18 cellular contexts compared by ENCODE assay signal in the genomic region with DNA sequence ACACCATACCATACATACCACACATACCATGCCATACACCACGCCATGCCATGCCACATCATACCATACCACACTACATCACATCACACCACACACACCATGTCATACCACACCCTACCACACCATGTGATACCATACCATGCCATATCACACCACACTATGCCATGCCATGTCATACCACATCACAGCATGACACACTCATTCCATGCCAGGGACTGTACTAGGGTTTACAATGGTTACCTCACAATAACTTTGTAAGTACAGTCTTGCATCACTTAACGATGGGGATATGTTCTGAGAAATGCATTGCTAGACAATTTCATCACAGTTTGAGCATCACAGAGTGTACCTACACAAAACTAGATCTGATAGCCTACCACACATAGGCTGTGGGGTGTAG. TPM values are rescaled to one million over a fixed set of nuclear protein-coding genes. Genes with fewer than 3 reads are reported as not detected.
DNase-seq lines count a peak whose midpoint lies in the region; ATAC-seq lines count a peak whose summit lies in the region.
"Had no signal": no experiment of that assay in that cellular context is flagged by ENCODE, and none has a peak within 500 bp of the region (broad histone marks: within the 10 kb centered on the region; RNA-seq: fewer than 3 reads in every experiment).

No MANE protein-coding gene starts in this region.

- ATAC-seq in esophagus mucosa, result peak; percentile 44
- peak; percentile 5 for ATAC-seq in sciatic nerve
- no peak for ATAC-seq in Right ventricle myocardium superior (ENCODE audit: poor library complexity)
- ATAC-seq: left lung had no signal

- DNase-seq in activated CD4-positive, alpha-beta T cell treated with anti-CD3 and anti-CD28 coated beads for 48 hours, result peak; percentile 12
- DNase-seq in activated CD4-positive, alpha-beta T cell treated with anti-CD3 and anti-CD28 coated beads, Interleukin-2, amount 50 U/mL, for 1 hour, result no peak
- peak; percentile 41 for DNase-seq in MV-4-11 (lab: John Stamatoyannopoulos, UW)
- no peak for DNase-seq in sciatic nerve (ENCODE audit: low spot score)
- DNase-seq in DMS 273 (lab: John Stamatoyannopoulos, UW; ENCODE audit: unreplicated experiment), result no peak
- no peak for DNase-seq in hepatic stellate cell (ENCODE audit: low spot score)
- no peak for DNase-seq in Right ventricle myocardium superior
- DNase-seq: 8988T; DMS79; NCI-H1417; NCI-H2107; NCI-H510A; nephron progenitor cell; small intestine; stimulated activated CD4-positive, alpha-beta T cell treated with anti-CD3 and anti-CD28 coated beads, Interleukin-2, amount 100 ng/mL, for 48 hours; WERI-Rb-1 had no signal

- intact Hi-C loops in sciatic nerve (cut with DNase I) (no loop called here), Right ventricle myocardium superior (cut with DNase I) (no loop called here)

RNA-seq across cellular contexts. Expression of a gene that starts 14.5 kb away (rescaled TPM):
- total RNA-seq in esophagus mucosa, result 1.5 TPM
- total RNA-seq in sciatic nerve, result 29.5 TPM
- 8.4 TPM for total RNA-seq in Right ventricle myocardium superior

RNA-seq across cellular contexts. Expression of a gene that starts 46.3 kb away (rescaled TPM):
- total RNA-seq in esophagus mucosa (29.7 TPM), sciatic nerve (52.4 TPM), Right ventricle myocardium superior (25.6 TPM)

Comparison
In these comparisons a context has a peak if more than half of its experiments do, and no peak if none do; other contexts are left out.
1. DNase-seq: peak in activated CD4-positive, alpha-beta T cell treated with anti-CD3 and anti-CD28 coated beads for 48 hours (single experiment) and MV-4-11 (single experiment); none in activated CD4-positive, alpha-beta T cell treated with anti-CD3 and anti-CD28 coated beads, Interleukin-2, amount 50 U/mL, for 1 hour (single experiment), sciatic nerve (single experiment), DMS 273 (single experiment), hepatic stellate cell (single experiment) and Right ventricle myocardium superior (single experiment).